Comparison of ENCODE assay signal across 15 cellular contexts in the genomic region with DNA sequence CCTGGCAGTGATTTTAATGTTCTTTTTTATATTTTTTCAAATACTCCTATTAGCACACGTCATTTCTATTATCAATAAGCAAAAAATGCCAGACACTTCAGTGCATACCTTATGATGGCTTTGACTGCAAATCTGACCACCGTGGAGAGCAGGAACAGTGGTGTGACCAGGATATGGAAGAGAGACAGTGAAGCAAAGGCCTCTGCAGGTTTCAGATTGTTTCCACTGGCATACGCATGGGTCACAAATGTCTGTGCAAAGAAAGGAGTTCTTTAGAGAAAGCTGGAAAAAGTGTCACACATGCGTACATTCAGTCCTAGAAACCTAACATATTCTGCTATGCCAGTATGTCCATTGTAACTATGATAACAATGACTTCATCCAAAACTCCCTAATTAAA. TPM values are rescaled to one million over a fixed set of nuclear protein-coding genes. Genes with fewer than 3 reads are reported as not detected.
A peak's percentile ranks its signal among the peaks of the same experiment; 100 is the strongest.
DNase-seq lines count a peak whose midpoint lies in the region; ATAC-seq and TF ChIP-seq lines count a peak whose summit lies in the region.
"Had no signal": no experiment of that assay in that cellular context is flagged by ENCODE, and none has a peak within 500 bp of the region (broad histone marks: within the 10 kb centered on the region; RNA-seq: fewer than 3 reads in every experiment).

No MANE protein-coding gene starts in this region.

- H3K9me3 ChIP-seq in esophagus muscularis mucosa (no peaks in the 10 kb centered on the region), subcutaneous abdominal adipose tissue (ENCODE audit: control insufficient read depth in 5 of 5, low read length in 5 of 5) (no peaks in the 10 kb centered on the region), colonic mucosa (no peaks in the 10 kb centered on the region)
- H3K9me3 ChIP-seq: BE2C, Caco-2, HAP-1 had no signal

- WGBS in esophagus muscularis mucosa = 87% methylated on average over 4 of the region's 4 CpGs

- peak; percentile 63 for ATAC-seq in left lobe of liver

- no peak for TF ChIP-seq POLR2A in esophagus muscularis mucosa (IDR thresholded peaks at IDR 0.05; ENCODE audit: low read depth)

- H3K27ac ChIP-seq in esophagus muscularis mucosa (replicated peaks in 1 of 4) (peak overlapping the region; percentile 51 to 80 (median 72)), rectal smooth muscle tissue (ENCODE audit: low read depth, low read length) (peak overlapping the region; percentile 52), subcutaneous abdominal adipose tissue (ENCODE audit: low read depth, low read length) (peak overlapping the region; percentile 46), colonic mucosa (no peak overlapping the region)
- H3K27ac ChIP-seq: GM23248 had no signal

- H3K27me3 ChIP-seq in esophagus muscularis mucosa (no peaks in the 10 kb centered on the region), rectal smooth muscle tissue (ENCODE audit: control insufficient read depth, insufficient read depth, low read length) (no peaks in the 10 kb centered on the region), subcutaneous abdominal adipose tissue (ENCODE audit: control insufficient read depth in 5 of 5, insufficient read depth in 4 of 5, low read length in 5 of 5) (no peaks in the 10 kb centered on the region), colonic mucosa (no peaks in the 10 kb centered on the region)
- H3K27me3 ChIP-seq: BE2C had no signal

- TF ChIP-seq EP300 in esophagus muscularis mucosa (IDR thresholded peaks at IDR 0.05) = no peak

- intact Hi-C loops in esophagus muscularis mucosa (cut with DNase I) = loop anchor here (5.0 to 10.0 kb wide), 2 partner anchors 51 to 122 kb away; partner anchors contain the start of genes ABCC9 and KCNJ8
- intact Hi-C loops in colonic mucosa (cut with DNase I) = no loop called here

- peaks cover 23 to 52% (median 51%) of the 10 kb centered on the region in 4 donors for H3K4me1 ChIP-seq in esophagus muscularis mucosa
- H3K4me1 ChIP-seq in rectal smooth muscle tissue (ENCODE audit: control insufficient read depth, insufficient read depth, low read length) = peaks cover 26% of the 10 kb centered on the region
- H3K4me1 ChIP-seq in subcutaneous abdominal adipose tissue (ENCODE audit: control insufficient read depth in 5 of 5, insufficient read depth in 5 of 5, low read length in 5 of 5) = peaks cover 4 to 29% (median 18%) of the 10 kb centered on the region in 5 donors
- no peaks in the 10 kb centered on the region for H3K4me1 ChIP-seq in colonic mucosa
- H3K4me1 ChIP-seq: BE2C, Caco-2, HAP-1 had no signal

- H3K4me3 ChIP-seq in esophagus muscularis mucosa (no peak overlapping the region), rectal smooth muscle tissue (ENCODE audit: low read length) (no peak overlapping the region), subcutaneous abdominal adipose tissue (ENCODE audit: low read depth in 1 of 5, low read length in 5 of 5) (no peak overlapping the region), colonic mucosa (no peak overlapping the region)
- H3K4me3 ChIP-seq: GM23248, HAP-1 had no signal

- DNase-seq in esophagus muscularis mucosa (ENCODE audit: extremely low spot score) (no peak), left lobe of liver (ENCODE audit: low spot score) (peak; percentile 55), colonic mucosa (no peak), nucleus accumbens (lab: John Stamatoyannopoulos, UW) (no peak)
- DNase-seq in activated T-cell treated with anti-CD3 and anti-CD28 coated beads, Interleukin-2, amount 50 U/mL, for 1 hour = no peak
- DNase-seq: BE2C; C1 segment of cervical spinal cord; Caco-2; CD4-positive, alpha-beta T cell; GM23248; IMR-90 had no signal

- H3K9ac ChIP-seq in rectal smooth muscle tissue (ENCODE audit: low read length) = no peak overlapping the region
- no peak overlapping the region for H3K9ac ChIP-seq in subcutaneous abdominal adipose tissue (ENCODE audit: low read length in 5 of 5)
- no peak overlapping the region for H3K9ac ChIP-seq in colonic mucosa (ENCODE audit: low read depth in 2 of 2, low read length in 2 of 2)
- H3K9ac ChIP-seq: GM23248 had no signal

- TF ChIP-seq CTCF in esophagus muscularis mucosa (IDR thresholded peaks at IDR 0.05) (no peak), colonic mucosa (IDR thresholded peaks at IDR 0.05) (no peak)

- H3K36me3 ChIP-seq in esophagus muscularis mucosa (no peaks in the 10 kb centered on the region), rectal smooth muscle tissue (ENCODE audit: control insufficient read depth, insufficient read depth, low read length) (no peaks in the 10 kb centered on the region), subcutaneous abdominal adipose tissue (ENCODE audit: control insufficient read depth in 5 of 5, insufficient read depth in 5 of 5, low read length in 5 of 5) (no peaks in the 10 kb centered on the region), colonic mucosa (no peaks in the 10 kb centered on the region)
- H3K36me3 ChIP-seq: BE2C, HAP-1 had no signal

RNA-seq across cellular contexts. Expression of gene ABCC9, which starts 47.3 kb away (rescaled TPM):
- 10 to 100 TPM; 44.1 to 58.6 (median 50.9) TPM for total RNA-seq in esophagus muscularis mucosa
- total RNA-seq in left lobe of liver = 65.9 TPM
- total RNA-seq in colonic mucosa = 1 to 10 TPM in 1 of 2 donors, under 1 TPM in 1; 0.69 to 5.0 TPM
- total RNA-seq: CD4-positive, alpha-beta T cell; HT-29 had no signal

Comparison
In these comparisons a context has a peak if more than half of its experiments do, and no peak if none do; other contexts are left out.
1. RNA of gene ABCC9, which starts 47.3 kb away (total RNA-seq): 65.9 TPM in left lobe of liver (single experiment) and 44.1 to 58.6 TPM in esophagus muscularis mucosa; 0.69 to 5.0 TPM in colonic mucosa; every median in the first group is over 4 times any median in the second.